Comparison of ENCODE assay signal across 15 cellular contexts in genomic region chr7:66277492-66277891, GRCh38.
DNase-seq lines count a peak whose midpoint lies in the region; ATAC-seq and TF ChIP-seq lines count a peak whose summit lies in the region.
"Had no signal": no experiment of that assay in that cellular context is flagged by ENCODE, and none has a peak within 500 bp of the region (broad histone marks: within the 10 kb centered on the region; RNA-seq: fewer than 3 reads in every experiment).

No MANE protein-coding gene starts in this region.

- H3K4me1 Mint-ChIP-seq in CD14-positive monocyte = peaks cover 13% of the 10 kb centered on the region
- H3K4me1 Mint-ChIP-seq: CD4-positive, alpha-beta memory T cell had no signal

- no peak for ATAC-seq in GM21529 (IDR thresholded peaks at IDR 0.05; ENCODE audit: unreplicated experiment)
- ATAC-seq: GM12878, PC-3 had no signal

- peaks cover 0 to 3% (median 2%) of the 10 kb centered on the region in 3 donors for H3K27me3 Mint-ChIP-seq in CD14-positive monocyte (ENCODE audit: low read depth in 3 of 3)

- DNase-seq in ELR (ENCODE audit: low read depth) (peak; percentile 64), RKO (ENCODE audit: low spot score) (peak; percentile 15), epithelial cell of esophagus (ENCODE audit: low read depth) (peak; percentile 62), mesenchymal stem cell (no peak), CD14-positive monocyte (ENCODE audit: low spot score) (no peak), AG20443 (ENCODE audit: low spot score) (no peak)
- DNase-seq: Calu3; CD4-positive, alpha-beta memory T cell; NCI-H1436; NCI-H2029; NCI-H526; PC-3; SJCRH30 had no signal

- no peak overlapping the region for H3K4me2 ChIP-seq in mesenchymal stem cell (ENCODE audit: low read length, poor library complexity, severe bottlenecking)

- H3K4me3 Mint-ChIP-seq in CD14-positive monocyte = no peak overlapping the region
- H3K4me3 Mint-ChIP-seq: CD4-positive, alpha-beta memory T cell had no signal

- no peaks in the 10 kb centered on the region for H3K27me3 ChIP-seq in mesenchymal stem cell (ENCODE audit: control insufficient read depth in 1 of 2, insufficient read depth in 1 of 2, low read length in 2 of 2)
- H3K27me3 ChIP-seq: SJCRH30 had no signal

- H3K9me3 Mint-ChIP-seq in CD14-positive monocyte = peaks cover 0 to 10% (median 3%) of the 10 kb centered on the region in 7 donors

- H2BK5ac ChIP-seq in mesenchymal stem cell (ENCODE audit: low read depth, low read length, poor library complexity, severe bottlenecking) = no peak overlapping the region

- H3K4me3 ChIP-seq in epithelial cell of esophagus (ENCODE audit: low read length) (no peak overlapping the region), mesenchymal stem cell (ENCODE audit: insufficient read depth in 1 of 2, low read depth in 1 of 2, low read length in 2 of 2) (no peak overlapping the region)
- H3K4me3 ChIP-seq: GM12878, SJCRH30 had no signal

- no peak overlapping the region for H3K23ac ChIP-seq in mesenchymal stem cell (ENCODE audit: low read length in 2 of 2)

- H2BK12ac ChIP-seq in mesenchymal stem cell (ENCODE audit: low read length in 2 of 2) = no peak overlapping the region

- no peak overlapping the region for H3K27ac ChIP-seq in mesenchymal stem cell (ENCODE audit: low read length, poor library complexity, severe bottlenecking)
- H3K27ac ChIP-seq: SJCRH30 had no signal

- no peak overlapping the region for H2BK120ac ChIP-seq in mesenchymal stem cell (ENCODE audit: low read depth, low read length)

- no peak overlapping the region for H2BK15ac ChIP-seq in mesenchymal stem cell (ENCODE audit: low read depth, poor library complexity, severe bottlenecking)

- H2AFZ ChIP-seq in mesenchymal stem cell (ENCODE audit: low read depth, low read length) = no peak overlapping the region

- H3K4me1 ChIP-seq in mesenchymal stem cell (ENCODE audit: control insufficient read depth, insufficient read depth, low read depth, low read length) = peaks cover 3% of the 10 kb centered on the region

- peaks cover 5 to 14% of the 10 kb centered on the region in 2 experiments for H3K36me3 ChIP-seq in mesenchymal stem cell (ENCODE audit: control insufficient read depth in 1 of 2, insufficient read depth in 2 of 2, low read depth in 1 of 2, low read length in 2 of 2)
- H3K36me3 ChIP-seq: SJCRH30 had no signal

- no peak overlapping the region for H4K91ac ChIP-seq in mesenchymal stem cell (ENCODE audit: low read length)

- H3K9me3 ChIP-seq in mesenchymal stem cell (ENCODE audit: control insufficient read depth, low read length) = no peaks in the 10 kb centered on the region
- H3K9me3 ChIP-seq: SJCRH30 had no signal

- intact Hi-C loops in CD14-positive monocyte (cut with micrococcal nuclease) = no loop called here

- H3K9ac ChIP-seq in mesenchymal stem cell (ENCODE audit: low read length) = peak overlapping the region; percentile 45

- H3K18ac ChIP-seq in mesenchymal stem cell (ENCODE audit: low read depth in 1 of 2, low read length in 2 of 2) = no peak overlapping the region

- H4K8ac ChIP-seq in mesenchymal stem cell (ENCODE audit: low read length) = no peak overlapping the region

- peak overlapping the region in 1 of 2 experiments; percentile 73 for H3K4ac ChIP-seq in mesenchymal stem cell (ENCODE audit: low read depth in 1 of 2, low read length in 2 of 2)

- TF ChIP-seq CTCF in epithelial cell of esophagus (IDR thresholded peaks at IDR 0.05; ENCODE audit: insufficient read depth, low read depth, low read length, missing control alignments) = no peak
- no peak for TF ChIP-seq CTCF in CD14-positive monocyte (IDR thresholded peaks at IDR 0.05)

- no peak overlapping the region for H2AK5ac ChIP-seq in mesenchymal stem cell (ENCODE audit: low read length, severe bottlenecking)

- no peaks in the 10 kb centered on the region for H3K36me3 Mint-ChIP-seq in CD14-positive monocyte
- H3K36me3 Mint-ChIP-seq: CD4-positive, alpha-beta memory T cell had no signal

- H3K27ac Mint-ChIP-seq in CD14-positive monocyte = no peak overlapping the region
- H3K27ac Mint-ChIP-seq: CD4-positive, alpha-beta memory T cell had no signal

- no peak overlapping the region for H3K14ac ChIP-seq in mesenchymal stem cell (ENCODE audit: low read length in 2 of 2)

- peaks cover 23% of the 10 kb centered on the region for H3K79me1 ChIP-seq in mesenchymal stem cell (replicated peaks; ENCODE audit: low read length, poor library complexity, severe bottlenecking)

Comparison
In these comparisons a context has a peak if more than half of its experiments do, and no peak if none do; other contexts are left out.
1. DNase-seq: peak in ELR (single experiment), RKO (single experiment) and epithelial cell of esophagus (single experiment); none in mesenchymal stem cell (single experiment), CD14-positive monocyte (single experiment) and AG20443 (single experiment).